In the genomic region with DNA sequence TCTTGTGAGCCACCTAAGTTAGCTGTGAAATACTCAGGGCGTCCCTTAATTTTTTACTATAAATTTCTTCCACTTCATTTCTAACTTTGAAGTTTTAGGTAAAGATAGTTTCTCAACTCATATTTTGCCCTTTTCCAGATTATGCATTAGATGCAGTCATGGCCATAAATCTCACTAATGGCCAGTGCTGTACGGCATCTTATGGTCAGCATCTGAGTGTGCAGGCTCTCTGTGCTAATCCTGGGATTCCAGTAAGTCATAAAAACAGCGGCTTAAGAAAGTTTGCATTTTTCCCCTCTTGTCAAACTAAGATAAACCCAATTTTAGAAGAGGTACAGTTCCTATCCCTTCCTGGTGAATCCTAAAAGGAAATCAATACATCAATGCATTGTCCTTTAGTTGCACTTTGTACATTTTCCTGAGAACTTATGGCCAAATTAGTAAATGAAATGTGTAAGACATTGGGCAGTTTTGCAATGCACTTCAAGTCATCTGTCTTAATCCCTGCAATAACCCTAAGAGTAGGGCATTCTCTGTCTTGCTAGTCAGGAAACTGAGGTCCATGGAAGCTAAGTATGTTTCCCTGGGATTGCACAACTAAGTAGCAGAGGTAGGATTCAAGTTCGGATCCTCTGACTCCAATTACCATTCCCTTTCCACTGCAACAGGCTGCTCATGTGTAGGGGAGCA, we compare ENCODE assay signal across 23 cellular contexts.
A peak's percentile ranks its signal among the peaks of the same experiment; 100 is the strongest.
DNase-seq lines count a peak whose midpoint lies in the region; ATAC-seq and TF ChIP-seq lines count a peak whose summit lies in the region.
"Had no signal": no experiment of that assay in that cellular context is flagged by ENCODE, and none has a peak within 500 bp of the region (broad histone marks: within the 10 kb centered on the region; RNA-seq: fewer than 3 reads in every experiment).

No MANE protein-coding gene starts in this region.

- no peaks in the 10 kb centered on the region for H3K36me3 Mint-ChIP-seq in activated CD8-positive, alpha-beta T cell treated with anti-CD3 and anti-CD28 coated beads for 36 hours (ENCODE audit: low read depth)
- H3K36me3 Mint-ChIP-seq: CD14-positive monocyte had no signal

- TF ChIP-seq EP300 in esophagus muscularis mucosa (IDR thresholded peaks at IDR 0.05) (no peak), stomach (IDR thresholded peaks at IDR 0.05) (no peak)

- H3K4me3 Mint-ChIP-seq in activated CD8-positive, alpha-beta T cell treated with anti-CD3 and anti-CD28 coated beads for 36 hours = no peak overlapping the region
- H3K4me3 Mint-ChIP-seq: B cell, CD14-positive monocyte had no signal

- no peak for DNase-seq in HEK293T (ENCODE audit: extremely low spot score)
- peak; percentile 17 for DNase-seq in esophagus muscularis mucosa (ENCODE audit: extremely low spot score)
- DNase-seq in stomach = no peak
- no peak for DNase-seq in activated CD8-positive, alpha-beta T cell treated with anti-CD3 and anti-CD28 coated beads for 36 hours
- DNase-seq in posterior cingulate gyrus = no peak
- DNase-seq: DMS53, GDM1, NCI-H1105, NCI-H2081, NCI-H2171, NCI-H524, NCI-H774, OCI-M1 had no signal

- no peak overlapping the region for H3K4me3 ChIP-seq in esophagus muscularis mucosa
- no peak overlapping the region for H3K4me3 ChIP-seq in mesodermal cell (ENCODE audit: extremely low read depth, insufficient read depth, low read length, poor library complexity, severe bottlenecking)
- H3K4me3 ChIP-seq in stomach = no peak overlapping the region
- H3K4me3 ChIP-seq: HAP-1, SJSA1 had no signal

- H3K27me3 ChIP-seq in esophagus muscularis mucosa (no peaks in the 10 kb centered on the region), stomach (no peaks in the 10 kb centered on the region)
- H3K27me3 ChIP-seq: SJSA1 had no signal

- H3K4me1 Mint-ChIP-seq in activated CD8-positive, alpha-beta T cell treated with anti-CD3 and anti-CD28 coated beads for 36 hours (ENCODE audit: low read depth) = peaks cover 30% of the 10 kb centered on the region
- H3K4me1 Mint-ChIP-seq: CD14-positive monocyte had no signal

- ATAC-seq in activated CD8-positive, alpha-beta T cell treated with anti-CD3 and anti-CD28 coated beads for 36 hours = no peak
- ATAC-seq in GM19397 (IDR thresholded peaks at IDR 0.05; ENCODE audit: unreplicated experiment) = no peak
- ATAC-seq: HepG2, Right ventricle myocardium inferior had no signal

- no peaks in the 10 kb centered on the region for H3K9me3 Mint-ChIP-seq in activated CD8-positive, alpha-beta T cell treated with anti-CD3 and anti-CD28 coated beads for 36 hours

- intact Hi-C loops in esophagus muscularis mucosa (cut with DNase I) = no loop called here
- intact Hi-C loops in stomach (cut with DNase I; ENCODE audit: low total_unique reads) = no loop called here
- intact Hi-C loops in activated CD8-positive, alpha-beta T cell treated with anti-CD3 and anti-CD28 coated beads for 36 hours (cut with micrococcal nuclease) = no loop called here
- intact Hi-C loops in posterior cingulate gyrus (cut with DNase I) = no loop called here

- no peaks in the 10 kb centered on the region for H3K9me3 ChIP-seq in esophagus muscularis mucosa
- H3K9me3 ChIP-seq in mesodermal cell (ENCODE audit: control insufficient read depth, low read length) = no peaks in the 10 kb centered on the region
- no peaks in the 10 kb centered on the region for H3K9me3 ChIP-seq in stomach
- H3K9me3 ChIP-seq: HAP-1, SJSA1 had no signal

- no peak for TF ChIP-seq POLR2A in esophagus muscularis mucosa (IDR thresholded peaks at IDR 0.05; ENCODE audit: low read depth)
- TF ChIP-seq POLR2A in stomach (IDR thresholded peaks at IDR 0.05) = no peak

- CTCF ChIA-PET in HEK293T (lab: Yijun Ruan, JAX) = no interaction called here
- CTCF ChIA-PET in activated CD8-positive, alpha-beta T cell treated with anti-CD3 and anti-CD28 coated beads for 36 hours (lab: Charles Lee) = no interaction called here

- H3K27me3 Mint-ChIP-seq in activated CD8-positive, alpha-beta T cell treated with anti-CD3 and anti-CD28 coated beads for 36 hours = peaks cover 26% of the 10 kb centered on the region

- POLR2A ChIA-PET in HEK293T (lab: Yijun Ruan, JAX) = interaction anchor here (1.1 kb wide), 1 partner anchor 8 kb away, joined by 3 read pairs; no protein-coding TSS in a partner anchor
- POLR2A ChIA-PET in activated CD8-positive, alpha-beta T cell treated with anti-CD3 and anti-CD28 coated beads for 36 hours (lab: Charles Lee) = no interaction called here

- H3K27ac ChIP-seq in esophagus muscularis mucosa (replicated peaks in 1 of 4) (peak overlapping the region in 1 of 4 donors; percentile 43), mesodermal cell (ENCODE audit: low read depth, low read length, severe bottlenecking) (peak overlapping the region; percentile 13), stomach (peak overlapping the region in 3 of 5 donors; percentile 27 to 65 (median 35))
- H3K27ac ChIP-seq: HL-60, KMS-11, SJSA1 had no signal

- H3K36me3 ChIP-seq in esophagus muscularis mucosa (no peaks in the 10 kb centered on the region), mesodermal cell (ENCODE audit: control insufficient read depth, insufficient read depth, low read length) (no peaks in the 10 kb centered on the region), stomach (no peaks in the 10 kb centered on the region)
- H3K36me3 ChIP-seq: HAP-1, SJSA1 had no signal

- no peak overlapping the region for H3K27ac Mint-ChIP-seq in activated CD8-positive, alpha-beta T cell treated with anti-CD3 and anti-CD28 coated beads for 36 hours
- H3K27ac Mint-ChIP-seq: B cell, CD14-positive monocyte had no signal

- TF ChIP-seq CTCF in esophagus muscularis mucosa (IDR thresholded peaks at IDR 0.05) = no peak
- no peak for TF ChIP-seq CTCF in stomach (IDR thresholded peaks at IDR 0.05)
- TF ChIP-seq CTCF in activated CD8-positive, alpha-beta T cell treated with anti-CD3 and anti-CD28 coated beads for 36 hours (IDR thresholded peaks at IDR 0.05) = no peak

- WGBS in esophagus muscularis mucosa = 77% methylated on average over 4 of the region's 4 CpGs
- WGBS in mesodermal cell (ENCODE audit: insufficient coverage in 2 of 2), 2 experiments = 84 to 100% methylated on average over 2 of the region's 4 CpGs
- 65 to 82% (median 74%) methylated on average over 4 of the region's 4 CpGs for WGBS in stomach, 5 donors

- H3K4me1 ChIP-seq in esophagus muscularis mucosa (peaks cover 7 to 38% (median 30%) of the 10 kb centered on the region in 4 donors), mesodermal cell (ENCODE audit: control insufficient read depth, insufficient read depth, low read length, poor library complexity, severe bottlenecking) (no peaks in the 10 kb centered on the region), stomach (peaks cover 0 to 35% (median 11%) of the 10 kb centered on the region in 4 donors)

TF ChIP-seq in HEK293T, 16 proteins besides CTCF, POLR2A, EP300 and RAD21:
- TF ChIP-seq, protein P1, sequence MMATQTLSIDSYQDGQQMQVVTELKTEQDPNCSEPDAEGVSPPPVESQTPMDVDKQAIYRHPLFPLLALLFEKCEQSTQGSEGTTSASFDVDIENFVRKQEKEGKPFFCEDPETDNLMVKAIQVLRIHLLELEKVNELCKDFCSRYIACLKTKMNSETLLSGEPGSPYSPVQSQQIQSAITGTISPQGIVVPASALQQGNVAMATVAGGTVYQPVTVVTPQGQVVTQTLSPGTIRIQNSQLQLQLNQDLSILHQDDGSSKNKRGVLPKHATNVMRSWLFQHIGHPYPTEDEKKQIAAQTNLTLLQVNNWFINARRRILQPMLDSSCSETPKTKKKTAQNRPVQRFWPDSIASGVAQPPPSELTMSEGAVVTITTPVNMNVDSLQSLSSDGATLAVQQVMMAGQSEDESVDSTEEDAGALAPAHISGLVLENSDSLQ (IDR thresholded peaks at IDR 0.05) = peak; percentile 65
- TF ChIP-seq TARDBP (IDR thresholded peaks at IDR 0.05) (no peak), FOXA1 (IDR thresholded peaks at IDR 0.05) (no peak), ZNF384 (IDR thresholded peaks at IDR 0.05) (no peak)
